ENCODE assay signal across 1 cellular context in genomic region chr2:120254178-120254577, GRCh38.
TF ChIP-seq lines count a peak whose summit lies in the region.

No MANE protein-coding gene starts in this region.

TF ChIP-seq in GM23338, 12 proteins besides CTCF, POLR2A, EP300 and RAD21 (continued from another document):
- no peak for TF ChIP-seq ZNF462 (CRISPR knock-in tag; IDR thresholded peaks at IDR 0.05)
- TF ChIP-seq STAT1 (IDR thresholded peaks at IDR 0.05; ENCODE audit: unreplicated experiment) = no peak
- TF ChIP-seq POLR2AphosphoS5 (IDR thresholded peaks at IDR 0.05; ENCODE audit: low read depth) = no peak
- TF ChIP-seq JUNB (IDR thresholded peaks at IDR 0.05; ENCODE audit: unreplicated experiment) = no peak
- TF ChIP-seq CREB1 (CRISPR knock-in tag; IDR thresholded peaks at IDR 0.05; ENCODE audit: low read depth) = no peak
- no peak for TF ChIP-seq REST (IDR thresholded peaks at IDR 0.05; ENCODE audit: unreplicated experiment)
- no peak for TF ChIP-seq EZH2 (IDR thresholded peaks at IDR 0.05; ENCODE audit: low read depth, unreplicated experiment)
